16 cellular contexts compared by ENCODE assay signal in genomic region chr11:116053538-116053919, GRCh38.
"Had no signal": no experiment of that assay in that cellular context is flagged by ENCODE, and none has a peak within 500 bp of the region (broad histone marks: within the 10 kb centered on the region; RNA-seq: fewer than 3 reads in every experiment).

No MANE protein-coding gene starts in this region.

- H3K27me3 ChIP-seq: thyroid gland had no signal

- DNase-seq: activated CD4-positive, alpha-beta T cell treated with anti-CD3 and anti-CD28 coated beads, Interleukin-2, amount 50 U/mL, for 48 hours; activated naive CD4-positive, alpha-beta T cell treated with Interleukin-2 at 50 U/mL for 16 hours; activated naive CD8-positive, alpha-beta T cell treated with anti-CD3 and anti-CD28 coated beads, Interleukin-2, amount 50 U/mL, for 24 hours; aorta; dorsolateral prefrontal cortex; erythroblast; heart right ventricle; mammary epithelial cell; naive B cell; posterior cingulate gyrus; retina; thyroid gland had no signal

- H3K27me3 Mint-ChIP-seq: activated naive CD8-positive, alpha-beta T cell treated with anti-CD3 and anti-CD28 coated beads, Interleukin-2, amount 50 U/mL, for 24 hours; activated T-helper 17 cell treated with anti-CD3 and anti-CD28 coated beads, Interleukin-2, amount 50 U/mL, for 72 hours; naive B cell; stimulated activated memory B cell treated with anti-CD40 and anti-IgM and Interleukin-4, amounts not matched to agents 10 μg/mL and 1 μg/mL and 100 μg/mL, for 72 hours had no signal

- ATAC-seq: activated naive CD8-positive, alpha-beta T cell treated with anti-CD3 and anti-CD28 coated beads, Interleukin-2, amount 50 U/mL, for 24 hours; activated T-helper 17 cell treated with anti-CD3 and anti-CD28 coated beads, Interleukin-2, amount 50 U/mL, for 72 hours; gastroesophageal sphincter; heart right ventricle; stimulated activated memory B cell treated with anti-CD40 and anti-IgM and Interleukin-4, amounts not matched to agents 10 μg/mL and 1 μg/mL and 100 μg/mL, for 72 hours had no signal

- H3K27ac ChIP-seq: dorsolateral prefrontal cortex, gastroesophageal sphincter, heart right ventricle, thyroid gland, VCaP had no signal

- H3K4me3 Mint-ChIP-seq: activated naive CD8-positive, alpha-beta T cell treated with anti-CD3 and anti-CD28 coated beads, Interleukin-2, amount 50 U/mL, for 24 hours; activated T-helper 17 cell treated with anti-CD3 and anti-CD28 coated beads, Interleukin-2, amount 50 U/mL, for 72 hours; naive B cell; stimulated activated memory B cell treated with anti-CD40 and anti-IgM and Interleukin-4, amounts not matched to agents 10 μg/mL and 1 μg/mL and 100 μg/mL, for 72 hours had no signal

- H3K9me3 ChIP-seq: gastroesophageal sphincter, heart right ventricle, thyroid gland had no signal

- H3K4me1 ChIP-seq: gastroesophageal sphincter, thyroid gland had no signal

- H3K4me3 ChIP-seq: dorsolateral prefrontal cortex, gastroesophageal sphincter, heart right ventricle, thyroid gland had no signal

- H3K9me3 Mint-ChIP-seq: activated naive CD8-positive, alpha-beta T cell treated with anti-CD3 and anti-CD28 coated beads, Interleukin-2, amount 50 U/mL, for 24 hours; activated T-helper 17 cell treated with anti-CD3 and anti-CD28 coated beads, Interleukin-2, amount 50 U/mL, for 72 hours; stimulated activated memory B cell treated with anti-CD40 and anti-IgM and Interleukin-4, amounts not matched to agents 10 μg/mL and 1 μg/mL and 100 μg/mL, for 72 hours had no signal

- H3K27ac Mint-ChIP-seq: activated naive CD8-positive, alpha-beta T cell treated with anti-CD3 and anti-CD28 coated beads, Interleukin-2, amount 50 U/mL, for 24 hours; activated T-helper 17 cell treated with anti-CD3 and anti-CD28 coated beads, Interleukin-2, amount 50 U/mL, for 72 hours; naive B cell; stimulated activated memory B cell treated with anti-CD40 and anti-IgM and Interleukin-4, amounts not matched to agents 10 μg/mL and 1 μg/mL and 100 μg/mL, for 72 hours had no signal

- H3K36me3 Mint-ChIP-seq: stimulated activated memory B cell treated with anti-CD40 and anti-IgM and Interleukin-4, amounts not matched to agents 10 μg/mL and 1 μg/mL and 100 μg/mL, for 72 hours had no signal

- H3K36me3 ChIP-seq: gastroesophageal sphincter, heart right ventricle, thyroid gland had no signal

- H3K4me1 Mint-ChIP-seq: activated naive CD8-positive, alpha-beta T cell treated with anti-CD3 and anti-CD28 coated beads, Interleukin-2, amount 50 U/mL, for 24 hours; activated T-helper 17 cell treated with anti-CD3 and anti-CD28 coated beads, Interleukin-2, amount 50 U/mL, for 72 hours; naive B cell; stimulated activated memory B cell treated with anti-CD40 and anti-IgM and Interleukin-4, amounts not matched to agents 10 μg/mL and 1 μg/mL and 100 μg/mL, for 72 hours had no signal
